Comparison of ENCODE assay signal across 7 cellular contexts in the genomic region with DNA sequence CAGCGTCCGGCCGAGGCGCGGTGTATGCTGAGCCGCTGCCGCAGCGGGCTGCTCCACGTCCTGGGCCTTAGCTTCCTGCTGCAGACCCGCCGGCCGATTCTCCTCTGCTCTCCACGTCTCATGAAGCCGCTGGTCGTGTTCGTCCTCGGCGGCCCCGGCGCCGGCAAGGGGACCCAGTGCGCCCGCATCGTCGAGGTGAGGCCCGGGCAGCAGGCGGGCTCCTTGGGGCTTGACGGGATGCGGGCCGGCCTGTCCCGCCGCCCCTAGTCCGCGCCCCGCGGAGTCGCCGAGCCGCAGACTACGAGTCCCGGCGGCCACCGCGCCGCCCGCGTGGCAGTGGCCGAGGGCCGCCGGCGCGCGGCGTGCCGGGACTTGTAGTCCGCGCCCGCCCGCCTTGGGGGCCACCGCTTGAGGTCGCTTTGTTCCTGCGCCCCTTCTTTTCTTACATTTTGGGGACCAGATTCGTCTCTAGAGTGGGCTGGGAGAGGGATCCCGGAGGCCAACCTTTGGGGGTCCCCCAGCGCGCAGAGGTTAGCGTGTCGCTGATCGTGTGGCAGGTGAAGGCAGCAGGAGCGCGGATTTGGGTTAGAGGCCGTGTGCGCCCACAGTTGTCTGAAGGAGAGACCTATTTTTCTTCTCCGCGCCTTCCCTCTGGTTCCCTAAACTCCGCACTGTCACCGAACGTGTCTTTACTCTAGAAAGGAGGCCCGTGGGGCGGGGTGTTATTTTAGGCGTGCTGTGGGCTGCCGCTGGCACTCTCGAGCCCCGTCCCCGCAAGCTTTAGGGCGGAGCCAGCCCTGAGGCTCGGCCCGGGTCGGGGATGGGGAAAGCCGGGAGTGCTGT. TPM values are rescaled to one million over a fixed set of nuclear protein-coding genes. Genes with fewer than 3 reads are reported as not detected.
DNase-seq lines count a peak whose midpoint lies in the region; ATAC-seq and TF ChIP-seq lines count a peak whose summit lies in the region.

No MANE protein-coding gene starts in this region.

- peak; percentile 31 for TF ChIP-seq POLR2A in NB4 (IDR thresholded peaks at IDR 0.05; ENCODE audit: extremely low read depth, insufficient read length)

- no peaks in the 10 kb centered on the region for H3K27me3 ChIP-seq in ascending aorta

- H3K4me1 ChIP-seq in ascending aorta: peaks cover 14 to 22% of the 10 kb centered on the region in 2 donors

- H3K9me3 ChIP-seq in T-helper 17 cell (ENCODE audit: control insufficient read depth, low read length, poor library complexity, severe bottlenecking) (no peaks in the 10 kb centered on the region), ascending aorta (no peaks in the 10 kb centered on the region)

- in situ Hi-C loops in GM13977 (cut with MboI; ENCODE audit: low pct_unique_long_range_greater_than_20kb, low sequenced_read_pairs, unreplicated experiment): no loop called here

- H3K27me3 Mint-ChIP-seq in T-helper 17 cell: no peaks in the 10 kb centered on the region

- no peaks in the 10 kb centered on the region for H3K36me3 ChIP-seq in ascending aorta

- TF ChIP-seq CTCF in GM13977 (IDR thresholded peaks at IDR 0.05; ENCODE audit: extremely low read depth, insufficient read depth, missing control alignments) (peak; percentile 24), NB4 (IDR thresholded peaks at IDR 0.05; ENCODE audit: low read depth, low read length) (no peak), ascending aorta (IDR thresholded peaks at IDR 0.05) (peak in 1 of 3 experiments; percentile 28)

- H3K4me3 Mint-ChIP-seq in T-helper 17 cell: no peak overlapping the region

- peak overlapping the region; percentile 86 for H3K4me3 ChIP-seq in NB4 (ENCODE audit: low read depth, low read length)
- peak overlapping the region; percentile 93 to 100 for H3K4me3 ChIP-seq in ascending aorta

- peak overlapping the region; percentile 89 for H3K27ac Mint-ChIP-seq in T-helper 17 cell

- H3K27ac ChIP-seq in ascending aorta: peak overlapping the region; percentile 99 to 100

- H3K36me3 Mint-ChIP-seq in T-helper 17 cell (ENCODE audit: low read depth): no peaks in the 10 kb centered on the region

- ATAC-seq in HG02610 (IDR thresholded peaks at IDR 0.05; ENCODE audit: unreplicated experiment): peak; percentile 85
- peak; percentile 92 for ATAC-seq in T-helper 17 cell
- peak; percentile 91 for ATAC-seq in sciatic nerve

- H3K4me1 Mint-ChIP-seq in T-helper 17 cell: peaks cover 18% of the 10 kb centered on the region

- peak; percentile 94 for DNase-seq in GM13977 (ENCODE audit: low spot score)
- peak; percentile 87 for DNase-seq in NB4 (ENCODE audit: low read depth)
- peak; percentile 61 to 79 (median 68) for DNase-seq in T-helper 17 cell
- DNase-seq in ascending aorta (ENCODE audit: low spot score in 2 of 2): peak; percentile 31 to 90
- DNase-seq in hypothalamus (lab: John Stamatoyannopoulos, UW): peak; percentile 33 to 88 (median 72)
- DNase-seq in sciatic nerve (ENCODE audit: low spot score): peak; percentile 85

- intact Hi-C loops in ascending aorta (cut with DNase I): loop anchor here (1.0 to 10.0 kb wide), 5 partner anchors 20 to 719 kb away; a partner anchor contains a TSS
- intact Hi-C loops in sciatic nerve (cut with DNase I): no loop called here

RNA-seq across cellular contexts. Expression of a gene that starts 0.6 kb away (rescaled TPM):
- 100 to 1,000 TPM in 1 of 2 donors, 10 to 100 TPM in 1; 97.6 to 124 TPM for total RNA-seq in T-helper 17 cell
- total RNA-seq in ascending aorta: 52.5 TPM
- 111 TPM for total RNA-seq in sciatic nerve

RNA-seq across cellular contexts. Expression of a gene that starts 20.2 kb away (rescaled TPM):
- total RNA-seq in T-helper 17 cell (1 to 10 TPM; 1.2 to 2.6 TPM), ascending aorta (0.11 TPM), sciatic nerve (1.7 TPM)

Comparison
In these comparisons a context has a peak if more than half of its experiments do, and no peak if none do; other contexts are left out.
1. Peak in every context shown above with its lines: DNase-seq, ATAC-seq, H3K4me3 ChIP-seq and H3K27ac ChIP-seq.